29 cellular contexts compared by ENCODE assay signal in the genomic region with DNA sequence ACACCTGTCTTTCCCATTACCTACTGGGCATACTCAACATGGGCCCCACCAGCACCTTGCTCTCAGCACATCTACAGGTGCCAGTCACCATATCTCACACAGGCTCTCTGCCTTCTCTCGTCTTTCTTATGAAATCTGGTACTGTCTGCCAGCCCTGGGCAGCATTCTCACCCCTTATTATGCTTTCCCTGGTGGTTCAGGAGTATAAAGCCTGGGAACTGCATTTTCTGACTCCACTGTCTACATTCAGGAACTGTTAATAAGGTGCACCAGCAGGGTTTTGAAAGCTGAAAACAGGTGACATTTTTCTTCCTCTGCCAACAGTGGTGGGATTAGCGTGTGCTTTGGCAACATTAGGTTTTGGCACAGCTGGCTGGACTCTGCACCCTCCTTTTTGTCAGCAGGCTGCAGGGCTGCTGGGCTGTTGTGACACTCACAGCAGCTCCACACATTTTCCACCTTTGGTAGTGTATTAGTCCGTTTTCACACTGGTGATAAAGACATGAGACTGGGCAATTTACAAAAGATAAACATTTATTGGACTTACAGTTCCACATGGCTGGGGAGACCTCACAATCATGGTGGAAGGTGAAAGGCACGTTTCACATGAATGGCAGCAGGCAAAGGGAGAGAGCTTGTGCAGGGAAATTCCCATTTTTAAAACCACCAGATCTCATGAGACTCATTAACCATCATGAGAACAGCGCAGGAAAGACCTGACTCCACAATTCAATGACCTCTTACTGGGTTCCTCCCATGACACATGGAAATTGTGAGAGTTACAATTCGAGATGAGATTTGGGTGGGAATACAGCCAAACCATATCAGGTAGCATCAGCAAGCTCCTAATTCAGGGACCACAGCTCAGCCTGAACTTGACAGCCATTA.
"Had no signal": no experiment of that assay in that cellular context is flagged by ENCODE, and none has a peak within 500 bp of the region (broad histone marks: within the 10 kb centered on the region; RNA-seq: fewer than 3 reads in every experiment).

No MANE protein-coding gene starts in this region.

- ATAC-seq: activated naive CD8-positive, alpha-beta T cell treated with anti-CD3 and anti-CD28 coated beads, Interleukin-2, amount 50 U/mL, for 24 hours; esophagus mucosa; heart left ventricle; left lung; mucosa of descending colon; natural killer cell treated with Interleukin-12 subunit alpha and Interleukin-12 subunit beta and Interleukin-15 and Interleukin-18, amount 100 ng/mL, for 72 hours; sciatic nerve; stimulated activated naive CD8-positive, alpha-beta T cell treated with anti-CD3 and anti-CD28 coated beads, Interleukin-15, Interleukin-2, amounts not matched to agents 100 U/mL and 50 U/mL, for 24 hours had no signal

- H3K4me1 ChIP-seq: heart left ventricle, left lung, testis, transverse colon had no signal

- H3K4me3 Mint-ChIP-seq: activated CD4-positive, alpha-beta memory T cell treated with anti-CD3 and anti-CD28 coated beads for 36 hours; activated CD4-positive, alpha-beta T cell treated with anti-CD3 and anti-CD28 coated beads, Interleukin-2, amount 10 ng/mL, durations not matched to agents 24 days and 14 days; activated naive CD8-positive, alpha-beta T cell treated with anti-CD3 and anti-CD28 coated beads, Interleukin-2, amount 50 U/mL, for 24 hours; activated T-cell treated with anti-CD3 and anti-CD28 coated beads, Interleukin-2, amount 50 U/mL, for 24 hours; immature natural killer cell; natural killer cell treated with Interleukin-12 subunit alpha and Interleukin-12 subunit beta and Interleukin-15 and Interleukin-18, amount 100 ng/mL, for 72 hours had no signal

- H3K27ac ChIP-seq: heart left ventricle, left lung, skin epidermis, testis, transverse colon had no signal

- H3K9me3 Mint-ChIP-seq: activated CD4-positive, alpha-beta T cell treated with anti-CD3 and anti-CD28 coated beads, Interleukin-2, amount 10 ng/mL, durations not matched to agents 24 days and 14 days had no signal

- H3K9me3 ChIP-seq: heart left ventricle, left lung, mucosa of descending colon, testis, transverse colon had no signal

- H3K27me3 ChIP-seq: heart left ventricle, left lung, testis, transverse colon had no signal

- DNase-seq: activated CD4-positive, alpha-beta memory T cell treated with anti-CD3 and anti-CD28 coated beads for 36 hours; activated CD4-positive, alpha-beta T cell treated with anti-CD3 and anti-CD28 coated beads, Interleukin-2, amount 10 ng/mL, durations not matched to agents 24 days and 14 days; activated CD4-positive, CD25-positive, alpha-beta regulatory T cell treated with anti-CD3 and anti-CD28 coated beads, Interleukin-2, amount 50 U/mL, for 72 hours; activated CD8-positive, alpha-beta memory T cell treated with anti-CD3 and anti-CD28 coated beads, Interleukin-2, amount 50 U/mL, for 48 hours; activated gamma-delta T cell treated with Interleukin-2 at 50 U/mL for 16 hours; activated naive CD4-positive, alpha-beta T cell treated with anti-CD3 and anti-CD28 coated beads, Interleukin-2, amount 50 U/mL, for 16 hours; activated naive CD8-positive, alpha-beta T cell treated with anti-CD3 and anti-CD28 coated beads, Interleukin-2, amount 50 U/mL, for 24 hours; activated T-cell treated with anti-CD3 and anti-CD28 coated beads, Interleukin-2, amount 50 U/mL, for 24 hours; amygdala; caudate nucleus; cortex of kidney; foreskin fibroblast; heart left ventricle; immature natural killer cell; kidney; left lung; mesendoderm; mucosa of descending colon; stimulated activated CD4-positive, alpha-beta T cell treated with anti-CD3 and anti-CD28 coated beads, Interleukin-12 subunit alpha, Interleukin-12 subunit beta, amount 100 ng/mL, for 4 hours; stimulated activated CD4-positive, alpha-beta T cell treated with anti-CD3 and anti-CD28 coated beads, Interleukin-4, amount 100 ng/mL, for 1 hour; stimulated activated naive CD8-positive, alpha-beta T cell treated with anti-CD3 and anti-CD28 coated beads, Interleukin-15, Interleukin-2, amounts not matched to agents 100 U/mL and 50 U/mL, for 24 hours; T-helper 2 cell; testis; transverse colon had no signal

- H3K36me3 ChIP-seq: heart left ventricle, left lung, transverse colon had no signal

- H3K27ac Mint-ChIP-seq: activated CD4-positive, alpha-beta memory T cell treated with anti-CD3 and anti-CD28 coated beads for 36 hours; activated CD4-positive, alpha-beta T cell treated with anti-CD3 and anti-CD28 coated beads, Interleukin-2, amount 10 ng/mL, durations not matched to agents 24 days and 14 days; activated naive CD8-positive, alpha-beta T cell treated with anti-CD3 and anti-CD28 coated beads, Interleukin-2, amount 50 U/mL, for 24 hours; activated T-cell treated with anti-CD3 and anti-CD28 coated beads, Interleukin-2, amount 50 U/mL, for 24 hours; immature natural killer cell; natural killer cell treated with Interleukin-12 subunit alpha and Interleukin-12 subunit beta and Interleukin-15 and Interleukin-18, amount 100 ng/mL, for 72 hours had no signal

- H3K27me3 Mint-ChIP-seq: activated CD4-positive, alpha-beta memory T cell treated with anti-CD3 and anti-CD28 coated beads for 36 hours; activated CD4-positive, alpha-beta T cell treated with anti-CD3 and anti-CD28 coated beads, Interleukin-2, amount 10 ng/mL, durations not matched to agents 24 days and 14 days; activated naive CD8-positive, alpha-beta T cell treated with anti-CD3 and anti-CD28 coated beads, Interleukin-2, amount 50 U/mL, for 24 hours; activated T-cell treated with anti-CD3 and anti-CD28 coated beads, Interleukin-2, amount 50 U/mL, for 24 hours; natural killer cell treated with Interleukin-12 subunit alpha and Interleukin-12 subunit beta and Interleukin-15 and Interleukin-18, amount 100 ng/mL, for 72 hours had no signal

- H3K36me3 Mint-ChIP-seq: activated CD4-positive, alpha-beta memory T cell treated with anti-CD3 and anti-CD28 coated beads for 36 hours had no signal

- H3K4me1 Mint-ChIP-seq: activated CD4-positive, alpha-beta T cell treated with anti-CD3 and anti-CD28 coated beads, Interleukin-2, amount 10 ng/mL, durations not matched to agents 24 days and 14 days; activated naive CD8-positive, alpha-beta T cell treated with anti-CD3 and anti-CD28 coated beads, Interleukin-2, amount 50 U/mL, for 24 hours; immature natural killer cell had no signal

- H3K4me3 ChIP-seq: heart left ventricle, left lung, lung, mucosa of descending colon, skin epidermis, testis, transverse colon had no signal
